Comparison of ENCODE assay signal across 2 cellular contexts in genomic region chr12:93722757-93723567, GRCh38.
A peak's percentile ranks its signal among the peaks of the same experiment; 100 is the strongest.
TF ChIP-seq lines count a peak whose summit lies in the region.

No MANE protein-coding gene starts in this region.

TF ChIP-seq in HepG2, 621 proteins besides CTCF, POLR2A, EP300 and RAD21:
- TF ChIP-seq BCLAF1 (IDR thresholded peaks at IDR 0.05) = no peak
- no peak for TF ChIP-seq ZNF614 (CRISPR knock-in tag; IDR thresholded peaks at IDR 0.05; ENCODE audit: borderline replicate concordance)
- no peak for TF ChIP-seq GPN1 (CRISPR knock-in tag; IDR thresholded peaks at IDR 0.05; ENCODE audit: borderline replicate concordance)
- TF ChIP-seq SP4 (CRISPR knock-in tag; IDR thresholded peaks at IDR 0.05) = no peak
- TF ChIP-seq HOXA5 (CRISPR knock-in tag; IDR thresholded peaks at IDR 0.05) = no peak
- no peak for TF ChIP-seq ZNF879 (CRISPR knock-in tag; IDR thresholded peaks at IDR 0.05)
- no peak for TF ChIP-seq ZNF543 (CRISPR knock-in tag; IDR thresholded peaks at IDR 0.05)
- TF ChIP-seq ETS1 (CRISPR knock-in tag; IDR thresholded peaks at IDR 0.05) = no peak
- no peak for TF ChIP-seq YEATS4 (CRISPR knock-in tag; IDR thresholded peaks at IDR 0.05; ENCODE audit: borderline replicate concordance)

TF ChIP-seq in K562, 482 proteins besides CTCF, POLR2A, EP300 and RAD21:
- TF ChIP-seq TFE3 (CRISPR knock-in tag; IDR thresholded peaks at IDR 0.05) = no peak
- no peak for TF ChIP-seq BACH1 (tag; IDR thresholded peaks at IDR 0.05)
- no peak for TF ChIP-seq TEAD1 (CRISPR knock-in tag; IDR thresholded peaks at IDR 0.05)
- no peak for TF ChIP-seq CREB3 (tag; conservative IDR thresholded peaks at IDR 0.05; ENCODE audit: low read depth)
- TF ChIP-seq ZNF592 (IDR thresholded peaks at IDR 0.05) = peak; percentile 62
- no peak for TF ChIP-seq TRIM28 (IDR thresholded peaks at IDR 0.05)
- peak; percentile 82 for TF ChIP-seq ZNF311 (CRISPR knock-in tag; IDR thresholded peaks at IDR 0.05)
